10 cellular contexts compared by ENCODE assay signal in genomic region chr16:76278976-76279375, GRCh38. TPM values are rescaled to one million over a fixed set of nuclear protein-coding genes. Genes with fewer than 3 reads are reported as not detected.
DNase-seq lines count a peak whose midpoint lies in the region; TF ChIP-seq lines count a peak whose summit lies in the region.
"Had no signal": no experiment of that assay in that cellular context is flagged by ENCODE, and none has a peak within 500 bp of the region (broad histone marks: within the 10 kb centered on the region; RNA-seq: fewer than 3 reads in every experiment).

No MANE protein-coding gene starts in this region.

- H3K9ac ChIP-seq in KMS-11 (no peak overlapping the region), mesenchymal stem cell (ENCODE audit: low read length) (peak overlapping the region; percentile 70)

- H3K9me3 Mint-ChIP-seq in CD14-positive monocyte (peaks cover 0 to 1% (median 0%) of the 10 kb centered on the region in 7 donors), mesothelial cell of epicardium (no peaks in the 10 kb centered on the region)

- peak; percentile 52 for DNase-seq in mesenchymal stem cell
- no peak for DNase-seq in CD14-positive monocyte (ENCODE audit: low spot score)
- no peak for DNase-seq in mesothelial cell of epicardium (ENCODE audit: low spot score in 2 of 2, unreplicated experiment in 2 of 2)
- DNase-seq in islet precursor cell: no peak
- DNase-seq in ovary: no peak

- H3K9me3 ChIP-seq in mesenchymal stem cell (ENCODE audit: control insufficient read depth, low read length): no peaks in the 10 kb centered on the region
- H3K9me3 ChIP-seq in ovary: no peaks in the 10 kb centered on the region

- H3K27me3 Mint-ChIP-seq in CD14-positive monocyte (ENCODE audit: low read depth in 3 of 3) (peaks cover 1 to 4% (median 2%) of the 10 kb centered on the region in 3 donors), mesothelial cell of epicardium (ENCODE audit: low read depth) (peaks cover 27% of the 10 kb centered on the region)

- no peak for TF ChIP-seq POLR2A in ovary (IDR thresholded peaks at IDR 0.05)

- H3K27ac ChIP-seq in KMS-11 (no peak overlapping the region), VCaP (no peak overlapping the region), mesenchymal stem cell (ENCODE audit: low read length, poor library complexity, severe bottlenecking) (no peak overlapping the region), ovary (no peak overlapping the region)

- H4K8ac ChIP-seq in mesenchymal stem cell (ENCODE audit: low read length): no peak overlapping the region

- H3K18ac ChIP-seq in mesenchymal stem cell (ENCODE audit: low read depth in 1 of 2, low read length in 2 of 2): no peak overlapping the region

- H3K4me3 ChIP-seq in KMS-11 (IDR thresholded peaks at IDR 0.05; ENCODE audit: insufficient read depth, low read depth, low read length) (no peak overlapping the region), mesenchymal stem cell (ENCODE audit: insufficient read depth in 1 of 2, low read depth in 1 of 2, low read length in 2 of 2) (peak overlapping the region in 1 of 2 experiments; percentile 77), ovary (no peak overlapping the region)

- no peak overlapping the region for H4K91ac ChIP-seq in mesenchymal stem cell (ENCODE audit: low read length)

- H3K36me3 ChIP-seq in KMS-11 (ENCODE audit: insufficient read depth) (no peaks in the 10 kb centered on the region), mesenchymal stem cell (ENCODE audit: control insufficient read depth in 1 of 2, insufficient read depth in 2 of 2, low read depth in 1 of 2, low read length in 2 of 2) (no peaks in the 10 kb centered on the region), ovary (no peaks in the 10 kb centered on the region)

- no peak overlapping the region for H2AK5ac ChIP-seq in mesenchymal stem cell (ENCODE audit: low read length, severe bottlenecking)

- H3K27me3 ChIP-seq in KMS-11 (ENCODE audit: insufficient read depth, low read depth) (no peaks in the 10 kb centered on the region), mesenchymal stem cell (ENCODE audit: control insufficient read depth in 1 of 2, insufficient read depth in 1 of 2, low read length in 2 of 2) (no peaks in the 10 kb centered on the region), ovary (peaks cover 4% of the 10 kb centered on the region)

- no peak overlapping the region for H3K4me3 Mint-ChIP-seq in CD14-positive monocyte
- H3K4me3 Mint-ChIP-seq in mesothelial cell of epicardium: no peak overlapping the region

- H3K4me2 ChIP-seq in KMS-11 (no peak overlapping the region), mesenchymal stem cell (ENCODE audit: low read length, poor library complexity, severe bottlenecking) (no peak overlapping the region)

- H3K4ac ChIP-seq in mesenchymal stem cell (ENCODE audit: low read depth in 1 of 2, low read length in 2 of 2): no peak overlapping the region

- H2BK15ac ChIP-seq in mesenchymal stem cell (ENCODE audit: low read depth, poor library complexity, severe bottlenecking): no peak overlapping the region

- H3K4me1 ChIP-seq in KMS-11 (ENCODE audit: low read depth, poor library complexity, severe bottlenecking) (no peaks in the 10 kb centered on the region), mesenchymal stem cell (ENCODE audit: control insufficient read depth, insufficient read depth, low read depth, low read length) (peaks cover 2% of the 10 kb centered on the region), ovary (ENCODE audit: insufficient read depth) (no peaks in the 10 kb centered on the region)

- H4K20me1 ChIP-seq in KMS-11 (ENCODE audit: insufficient read depth): no peaks in the 10 kb centered on the region

- no peaks in the 10 kb centered on the region for H3K4me1 Mint-ChIP-seq in CD14-positive monocyte
- peaks cover 1% of the 10 kb centered on the region for H3K4me1 Mint-ChIP-seq in mesothelial cell of epicardium

- H3K36me3 Mint-ChIP-seq in CD14-positive monocyte: no peaks in the 10 kb centered on the region
- no peaks in the 10 kb centered on the region for H3K36me3 Mint-ChIP-seq in mesothelial cell of epicardium

- no peak for TF ChIP-seq EP300 in ovary (IDR thresholded peaks at IDR 0.05)

- H3K79me1 ChIP-seq in mesenchymal stem cell (replicated peaks; ENCODE audit: low read length, poor library complexity, severe bottlenecking): no peaks in the 10 kb centered on the region

- no peak overlapping the region for H2BK12ac ChIP-seq in mesenchymal stem cell (ENCODE audit: low read length in 2 of 2)

- H2BK120ac ChIP-seq in mesenchymal stem cell (ENCODE audit: low read depth, low read length): no peak overlapping the region

- H3K27ac Mint-ChIP-seq in CD14-positive monocyte (no peak overlapping the region), mesothelial cell of epicardium (no peak overlapping the region)

- no peak overlapping the region for H3K23ac ChIP-seq in mesenchymal stem cell (ENCODE audit: low read length in 2 of 2)

- intact Hi-C loops in CD14-positive monocyte (cut with micrococcal nuclease): no loop called here
- intact Hi-C loops in ovary (cut with DNase I): no loop called here

- no peak overlapping the region for H3K14ac ChIP-seq in mesenchymal stem cell (ENCODE audit: low read length in 2 of 2)

- no peak overlapping the region for H2BK5ac ChIP-seq in mesenchymal stem cell (ENCODE audit: low read depth, low read length, poor library complexity, severe bottlenecking)

- TF ChIP-seq CTCF in GM12872 (IDR thresholded peaks at IDR 0.05; ENCODE audit: insufficient read depth, low read depth, low read length): 0 out of 3 replicates have a peak, but pooled peaks have one; percentile 27
- peak; percentile 39; the same call in 1 of the 2 replicates for TF ChIP-seq CTCF in KMS-11 (conservative IDR thresholded peaks at IDR 0.05; ENCODE audit: low read depth, low read length)
- peak; percentile 70 for TF ChIP-seq CTCF in VCaP (conservative IDR thresholded peaks at IDR 0.05)
- no peak for TF ChIP-seq CTCF in CD14-positive monocyte (IDR thresholded peaks at IDR 0.05)
- no peak for TF ChIP-seq CTCF in mesothelial cell of epicardium (IDR thresholded peaks at IDR 0.05; ENCODE audit: unreplicated experiment)
- no peak for TF ChIP-seq CTCF in ovary (IDR thresholded peaks at IDR 0.05)

- no peak overlapping the region for H2AFZ ChIP-seq in KMS-11 (ENCODE audit: low read depth)
- H2AFZ ChIP-seq in mesenchymal stem cell (ENCODE audit: low read depth, low read length): no peak overlapping the region

- H3K79me2 ChIP-seq in KMS-11 (ENCODE audit: insufficient read depth, low read depth): no peaks in the 10 kb centered on the region

RNA-seq across cellular contexts. Expression of gene CNTNAP4, which starts 1.8 kb away (rescaled TPM):
- not detected for polyA plus RNA-seq in mesenchymal stem cell (2013, experiment 1 of 2)
- polyA plus RNA-seq in mesenchymal stem cell (2013, experiment 2 of 2): not detected
- not detected for polyA plus RNA-seq in CD14-positive monocyte
- 3.6 to 4.0 TPM (median 3.8 TPM) in 3 replicates for total RNA-seq in mesothelial cell of epicardium
- under 1 TPM in 2 of 7 donors, not detected in 5; 0.26 to 0.46 TPM for total RNA-seq in ovary
- under 1 TPM; 0.07 to 0.52 TPM for polyA plus RNA-seq in ovary
- total RNA-seq: T-helper 2 cell treated with Interferon-gamma antibody and Interleukin-4, amounts not matched to agents 100 ng/mL and 5 ng/mL, for 36 hours had no signal
- polyA plus RNA-seq: esophagus had no signal

Comparison
In these comparisons a context has a peak if more than half of its experiments do, and no peak if none do; other contexts are left out.
1. CTCF ChIP-seq: peak in GM12872 (single experiment), KMS-11 (single experiment) and VCaP (single experiment); none in CD14-positive monocyte (single experiment), mesothelial cell of epicardium (single experiment) and ovary (0 of 3).